ENCODE assay signal across 13 cellular contexts in the genomic region with DNA sequence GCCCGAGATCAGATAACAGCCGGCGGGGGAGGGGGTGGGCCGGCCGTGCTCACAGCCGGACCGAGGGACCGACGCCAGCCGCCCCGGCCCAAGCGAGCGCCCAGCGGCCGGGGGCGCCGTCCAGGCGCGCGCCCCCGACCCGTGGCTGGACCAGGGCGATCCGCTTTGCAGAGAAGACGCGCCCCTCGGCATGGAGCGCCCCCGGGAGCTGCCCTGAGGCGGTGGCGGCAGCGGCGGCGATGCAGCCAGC. TPM values are rescaled to one million over a fixed set of nuclear protein-coding genes. Genes with fewer than 3 reads are reported as not detected.
DNase-seq lines count a peak whose midpoint lies in the region; ATAC-seq and TF ChIP-seq lines count a peak whose summit lies in the region.
"Had no signal": no experiment of that assay in that cellular context is flagged by ENCODE, and none has a peak within 500 bp of the region (broad histone marks: within the 10 kb centered on the region; RNA-seq: fewer than 3 reads in every experiment).

No MANE protein-coding gene starts in this region.

- no CpG with 5 or more reads among the region's 34 CpGs for WGBS in SK-N-SH (ENCODE audit: low lambda C conversion rate)

- H3F3A ChIP-seq in SK-N-SH (replicated peaks; ENCODE audit: insufficient read depth) = no peaks in the 10 kb centered on the region

- H3K9me2 ChIP-seq in SK-N-SH = no peaks in the 10 kb centered on the region

- H3K36me3 ChIP-seq in SK-N-SH (replicated peaks in 1 of 2; ENCODE audit: control insufficient read depth in 1 of 2, insufficient read depth in 2 of 2, low read length in 1 of 2) (no peaks in the 10 kb centered on the region), neuron (ENCODE audit: insufficient read depth, low read length) (no peaks in the 10 kb centered on the region), uterus (no peaks in the 10 kb centered on the region)

- no peaks in the 10 kb centered on the region for H3K9me3 ChIP-seq in SK-N-SH
- no peaks in the 10 kb centered on the region for H3K9me3 ChIP-seq in neuron (ENCODE audit: low read length)
- H3K9me3 ChIP-seq in uterus = no peaks in the 10 kb centered on the region

- peak overlapping the region in 1 of 2 experiments; percentile 37; a peak in 3 of 4 replicates for H3K4me3 ChIP-seq in SK-N-SH (ENCODE audit: low read depth in 2 of 2, low read length in 1 of 2)
- H3K4me3 ChIP-seq in neuron (ENCODE audit: low read length) = peak overlapping the region; percentile 39
- H3K4me3 ChIP-seq in uterus = peak overlapping the region; percentile 15 to 44

- no peak overlapping the region for H3K9ac ChIP-seq in SK-N-SH

- no peak for TF ChIP-seq RAD21 in SK-N-SH (IDR thresholded peaks at IDR 0.05; ENCODE audit: low read length)

- H2AFZ ChIP-seq in SK-N-SH (ENCODE audit: low read depth) (no peak overlapping the region; the same call in 1 of the 2 replicates), neuron (ENCODE audit: low read depth, low read length) (peak overlapping the region; percentile 27)

- H3K27ac ChIP-seq in SK-N-SH (ENCODE audit: low read depth in 2 of 2, low read length in 1 of 2) (no peak overlapping the region), foreskin keratinocyte (no peak overlapping the region), uterus (no peak overlapping the region)
- H3K27ac ChIP-seq: 22Rv1 had no signal

- intact Hi-C loops in uterus (cut with DNase I; ENCODE audit: low total_unique reads) = no loop called here

- no peak for TF ChIP-seq POLR2A in uterus (IDR thresholded peaks at IDR 0.05)

- TF ChIP-seq CTCF in SK-N-SH (IDR thresholded peaks at IDR 0.05) (no peak), foreskin keratinocyte (conservative IDR thresholded peaks at IDR 0.05) (no peak), uterus (IDR thresholded peaks at IDR 0.05) (no peak)

- no peak for ATAC-seq in SK-N-SH treated with all-trans-retinoic acid at 6 μM for 48 hours
- peak; percentile 5 for ATAC-seq in foreskin keratinocyte
- no peak for ATAC-seq in GM18520 (IDR thresholded peaks at IDR 0.05; ENCODE audit: unreplicated experiment)
- ATAC-seq in GM18873 (IDR thresholded peaks at IDR 0.05; ENCODE audit: low FRiP score, unreplicated experiment) = no peak
- ATAC-seq in esophagus mucosa = no peak
- ATAC-seq: stimulated activated effector memory CD8-positive, alpha-beta T cell treated with anti-CD3 and anti-CD28 coated beads, Interleukin-12 subunit alpha, Interleukin-12 subunit beta, amount 100 ng/mL, for 72 hours had no signal

- H3K4me1 ChIP-seq in SK-N-SH (ENCODE audit: control insufficient read depth in 1 of 2, insufficient read depth in 2 of 2, low read depth in 1 of 2, low read length in 1 of 2) = peaks cover 4 to 19% of the 10 kb centered on the region in 2 experiments; a peak in 2 of 4 replicates
- H3K4me1 ChIP-seq in foreskin keratinocyte = no peaks in the 10 kb centered on the region
- H3K4me1 ChIP-seq in neuron (ENCODE audit: insufficient read depth, low read length) = peaks cover 8% of the 10 kb centered on the region
- peaks cover 0 to 20% of the 10 kb centered on the region in 2 donors for H3K4me1 ChIP-seq in uterus

- CTCF ChIA-PET in SK-N-SH (lab: Yijun Ruan, JAX) = interaction anchor here (0.8 to 1.3 kb wide), 3 partner anchors 11 to 135 kb away, joined by 3 to 4 read pairs (median 4); no protein-coding TSS in a partner anchor

- POLR2A ChIA-PET in SK-N-SH (lab: Yijun Ruan, JAX) = no interaction called here

- H3K79me2 ChIP-seq in SK-N-SH (ENCODE audit: insufficient read depth) = no peaks in the 10 kb centered on the region

- H3K27me3 ChIP-seq in SK-N-SH (ENCODE audit: insufficient read depth) = peaks cover 28% of the 10 kb centered on the region
- peaks cover 51% of the 10 kb centered on the region for H3K27me3 ChIP-seq in foreskin keratinocyte
- peaks cover 47% of the 10 kb centered on the region for H3K27me3 ChIP-seq in neuron (ENCODE audit: insufficient read depth, low read length)
- H3K27me3 ChIP-seq in uterus = peaks cover 0 to 4% of the 10 kb centered on the region in 2 donors

- H3K4me2 ChIP-seq in SK-N-SH = 0 out of 2 replicates have a peak overlapping the region, but pooled peaks have one; percentile 69

- DNase-seq in SK-N-SH = no peak
- DNase-seq in foreskin keratinocyte = no peak
- DNase-seq in uterus = no peak
- DNase-seq: activated CD8-positive, alpha-beta memory T cell treated with anti-CD3 and anti-CD28 coated beads, Interleukin-2, amount 50 U/mL, for 48 hours; Karpas-422; T-helper 9 cell had no signal

- no peaks in the 10 kb centered on the region for H4K20me1 ChIP-seq in SK-N-SH (ENCODE audit: insufficient read depth)

- no peak for TF ChIP-seq EP300 in SK-N-SH (IDR thresholded peaks at IDR 0.05; ENCODE audit: borderline replicate concordance in 1 of 2, low read depth in 1 of 2, low read length in 1 of 2)

TF ChIP-seq in SK-N-SH, 30 proteins besides CTCF, POLR2A, EP300 and RAD21 (continues in another document):
- TF ChIP-seq GABPA (IDR thresholded peaks at IDR 0.05; ENCODE audit: low read depth) = no peak
- no peak for TF ChIP-seq NFIC (IDR thresholded peaks at IDR 0.05; ENCODE audit: borderline replicate concordance)
- no peak for TF ChIP-seq TAF1 (IDR thresholded peaks at IDR 0.05; ENCODE audit: borderline replicate concordance, low read depth, low read length)
- TF ChIP-seq FOSL2 (IDR thresholded peaks at IDR 0.05; ENCODE audit: borderline replicate concordance, low read depth) = no peak
- no peak for TF ChIP-seq NRF1 (IDR thresholded peaks at IDR 0.05; ENCODE audit: low read depth, low read length)
- TF ChIP-seq MAX (IDR thresholded peaks at IDR 0.05; ENCODE audit: low read depth) = no peak
- no peak for TF ChIP-seq JUND (IDR thresholded peaks at IDR 0.05)
- TF ChIP-seq, protein P1, sequence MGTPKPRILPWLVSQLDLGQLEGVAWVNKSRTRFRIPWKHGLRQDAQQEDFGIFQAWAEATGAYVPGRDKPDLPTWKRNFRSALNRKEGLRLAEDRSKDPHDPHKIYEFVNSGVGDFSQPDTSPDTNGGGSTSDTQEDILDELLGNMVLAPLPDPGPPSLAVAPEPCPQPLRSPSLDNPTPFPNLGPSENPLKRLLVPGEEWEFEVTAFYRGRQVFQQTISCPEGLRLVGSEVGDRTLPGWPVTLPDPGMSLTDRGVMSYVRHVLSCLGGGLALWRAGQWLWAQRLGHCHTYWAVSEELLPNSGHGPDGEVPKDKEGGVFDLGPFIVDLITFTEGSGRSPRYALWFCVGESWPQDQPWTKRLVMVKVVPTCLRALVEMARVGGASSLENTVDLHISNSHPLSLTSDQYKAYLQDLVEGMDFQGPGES (IDR thresholded peaks at IDR 0.05; ENCODE audit: low read depth, low read length) = no peak
- TF ChIP-seq, protein P2, sequence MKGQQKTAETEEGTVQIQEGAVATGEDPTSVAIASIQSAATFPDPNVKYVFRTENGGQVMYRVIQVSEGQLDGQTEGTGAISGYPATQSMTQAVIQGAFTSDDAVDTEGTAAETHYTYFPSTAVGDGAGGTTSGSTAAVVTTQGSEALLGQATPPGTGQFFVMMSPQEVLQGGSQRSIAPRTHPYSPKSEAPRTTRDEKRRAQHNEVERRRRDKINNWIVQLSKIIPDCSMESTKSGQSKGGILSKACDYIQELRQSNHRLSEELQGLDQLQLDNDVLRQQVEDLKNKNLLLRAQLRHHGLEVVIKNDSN (IDR thresholded peaks at IDR 0.05; ENCODE audit: borderline replicate concordance, low read depth) = no peak
- TF ChIP-seq RFX5 (IDR thresholded peaks at IDR 0.05; ENCODE audit: low read length) = no peak

TF ChIP-seq in SK-N-SH treated with all-trans-retinoic acid at 6 μM for 48 hours, 23 proteins besides CTCF, POLR2A, EP300 and RAD21 (continues in another document):
- TF ChIP-seq ARNTL (CRISPR knock-in tag; IDR thresholded peaks at IDR 0.05; ENCODE audit: borderline replicate concordance, low read depth) = no peak
- TF ChIP-seq CSDC2 (CRISPR knock-in tag; IDR thresholded peaks at IDR 0.05) = no peak
- TF ChIP-seq ZFP30 (CRISPR knock-in tag; IDR thresholded peaks at IDR 0.05) = no peak
- TF ChIP-seq TSHZ2 (CRISPR knock-in tag; IDR thresholded peaks at IDR 0.05) = no peak
- no peak for TF ChIP-seq BACH2 (CRISPR knock-in tag; IDR thresholded peaks at IDR 0.05; ENCODE audit: borderline replicate concordance)
- TF ChIP-seq SNAI2 (CRISPR knock-in tag; IDR thresholded peaks at IDR 0.05) = no peak
- TF ChIP-seq ISL1 (CRISPR knock-in tag; IDR thresholded peaks at IDR 0.05) = no peak
- no peak for TF ChIP-seq OSR1 (CRISPR knock-in tag; IDR thresholded peaks at IDR 0.05)

RNA-seq across cellular contexts. Expression of gene KCNJ12, which starts 0.4 kb away (rescaled TPM):
- polyA plus RNA-seq in SK-N-SH (2012; rRNA removed) (0.31 and 0.36 TPM in 2 replicates), foreskin keratinocyte (0.06 TPM in 2 replicates)
- 0.13 and 0.18 TPM in 2 replicates for polyA plus RNA-seq in SK-N-SH (2012; cell fraction: cytosol; rRNA removed)
- polyA plus RNA-seq in SK-N-SH (2012; cell fraction: nucleus; rRNA removed) = 0.20 and 0.27 TPM in 2 replicates
- total RNA-seq in foreskin keratinocyte (0.11 and 0.14 TPM in 2 replicates), uterus (10 to 100 TPM in 1 of 4 donors, 1 to 10 TPM in 2, under 1 TPM in 1; 0.51 to 11.8 (median 5.3) TPM), esophagus mucosa (not detected)
